8 cellular contexts compared by ENCODE assay signal in genomic region chr10:101587725-101588614, GRCh38. TPM values are rescaled to one million over a fixed set of nuclear protein-coding genes. Genes with fewer than 3 reads are reported as not detected.
DNase-seq lines count a peak whose midpoint lies in the region; ATAC-seq and TF ChIP-seq lines count a peak whose summit lies in the region.

Gene DPCD, plus strand, starts transcription at chr10:101588321. Its CDS starts 16 bp downstream, at chr10:101588337.
Gene POLL, minus strand, starts transcription at chr10:101588257. Its CDS starts 897 bp downstream, at chr10:101587360.

- CTCF ChIA-PET in mammary epithelial cell (lab: Charles Lee; ENCODE audit: low non-redundant PET), result interaction anchor here (0.6 kb wide), 1 partner anchor 545 kb away, joined by 6 read pairs; no protein-coding TSS in a partner anchor

- H4K20me1 ChIP-seq in mammary epithelial cell (ENCODE audit: insufficient read depth, low read length), result no peaks in the 10 kb centered on the region

- peak; percentile 82 for DNase-seq in NCI-H2171 treated with DMSO at 0.1 percent for 48 hours (lab: John Stamatoyannopoulos, UW)
- DNase-seq in mammary epithelial cell, result peak; percentile 88

- peak; percentile 97 for ATAC-seq in GM18867 (IDR thresholded peaks at IDR 0.05; ENCODE audit: unreplicated experiment)
- peak; percentile 93 for ATAC-seq in HG03097 (IDR thresholded peaks at IDR 0.05; ENCODE audit: low FRiP score, unreplicated experiment)

- TF ChIP-seq CTCF in WI38 (IDR thresholded peaks at IDR 0.05; ENCODE audit: low read depth, low read length) (no peak), mammary epithelial cell (conservative IDR thresholded peaks at IDR 0.05 in 1 of 2, IDR thresholded peaks at IDR 0.05 in 1 of 2; ENCODE audit: extremely low read depth in 1 of 2, insufficient read depth in 1 of 2, low read depth in 1 of 2, low read length in 2 of 2) (no peak)

- H3K27ac ChIP-seq in ACC112 (ENCODE audit: low read depth, low read length) (no peak within 1 kb of the TSS), mammary epithelial cell (ENCODE audit: insufficient read depth, low read depth, low read length) (peak within 1 kb of the TSS; percentile 43), skeletal muscle tissue (ENCODE audit: low read depth, low read length) (peak within 1 kb of the TSS; percentile 77)

- BruUV-seq in mammary epithelial cell (replicated peaks; lab: Mats Ljungman, UMichigan), result TSS peak; percentile 49

- intact Hi-C loops in mammary epithelial cell (cut with micrococcal nuclease), result loop anchor here (1.0 kb wide), 1 partner anchor 193 kb away; no protein-coding TSS in a partner anchor

- H3K9ac ChIP-seq in mammary epithelial cell (ENCODE audit: insufficient read depth, low read length), result peak within 1 kb of the TSS; percentile 57
- H3K9ac ChIP-seq in skeletal muscle tissue (ENCODE audit: low read depth in 1 of 3, low read length in 3 of 3), result peak within 1 kb of the TSS; percentile 88 to 96 (median 94)

- peak within 1 kb of the TSS; percentile 98 for H2AFZ ChIP-seq in ACC112 (ENCODE audit: low read length, unreplicated experiment)
- peak within 1 kb of the TSS; percentile 92 for H2AFZ ChIP-seq in mammary epithelial cell (ENCODE audit: low read depth, low read length)

- H3K4me3 ChIP-seq in ACC112 (ENCODE audit: low read depth, low read length) (peak within 1 kb of the TSS; percentile 100), WI38 (ENCODE audit: low read depth, low read length) (peak within 1 kb of the TSS; percentile 93), mammary epithelial cell (replicated peaks in 1 of 3; ENCODE audit: insufficient read depth in 1 of 3, low read depth in 2 of 3, low read length in 3 of 3) (peak within 1 kb of the TSS; percentile 72 to 80 (median 77)), iPS-18c (ENCODE audit: insufficient read depth, low read depth, low read length) (peak within 1 kb of the TSS; percentile 97), skeletal muscle tissue (ENCODE audit: low read length in 3 of 3) (peak within 1 kb of the TSS; percentile 98 to 100 (median 99))

- 2% methylated on average over 29 of the region's 48 CpGs for WGBS in mammary epithelial cell (ENCODE audit: low coverage, missing lambda C conversion rate)

- no peaks in the 10 kb centered on the region for H3K9me3 ChIP-seq in mammary epithelial cell (replicated peaks; ENCODE audit: insufficient read depth, low read length)
- no peaks in the 10 kb centered on the region for H3K9me3 ChIP-seq in iPS-18c (ENCODE audit: control insufficient read depth, insufficient read depth, low read length)
- no peaks in the 10 kb centered on the region for H3K9me3 ChIP-seq in skeletal muscle tissue (ENCODE audit: control insufficient read depth in 3 of 3, low read length in 3 of 3)

- H3K27me3 ChIP-seq in ACC112 (ENCODE audit: insufficient read depth, low read length) (no peaks in the 10 kb centered on the region), mammary epithelial cell (ENCODE audit: insufficient read depth, low read length) (no peaks in the 10 kb centered on the region), skeletal muscle tissue (ENCODE audit: control insufficient read depth in 3 of 3, insufficient read depth in 3 of 3, low read length in 3 of 3) (no peaks in the 10 kb centered on the region)

- dilution Hi-C loops in mammary epithelial cell (cut with HindIII; ENCODE audit: low sequenced_read_pairs), result no loop called here

- H3K79me2 ChIP-seq in ACC112 (ENCODE audit: control insufficient read depth, insufficient read depth, low read length, unreplicated experiment) (peaks cover 14% of the 10 kb centered on the region), mammary epithelial cell (ENCODE audit: insufficient read depth, low read length) (peaks cover 19% of the 10 kb centered on the region)

- peaks cover 7% of the 10 kb centered on the region for H3K4me1 ChIP-seq in ACC112 (ENCODE audit: control insufficient read depth, insufficient read depth, low read length, unreplicated experiment)
- H3K4me1 ChIP-seq in mammary epithelial cell (ENCODE audit: insufficient read depth, low read length), result no peaks in the 10 kb centered on the region
- H3K4me1 ChIP-seq in skeletal muscle tissue (ENCODE audit: control insufficient read depth in 3 of 3, insufficient read depth in 3 of 3, low read length in 3 of 3), result peaks cover 17 to 22% (median 18%) of the 10 kb centered on the region in 3 donors

- H3K36me3 ChIP-seq in ACC112 (ENCODE audit: insufficient read depth, low read length) (peaks cover 3% of the 10 kb centered on the region; the same call in 1 of the 2 replicates), mammary epithelial cell (ENCODE audit: insufficient read depth, low read length) (peaks cover 3% of the 10 kb centered on the region), skeletal muscle tissue (ENCODE audit: control insufficient read depth in 3 of 3, insufficient read depth in 3 of 3, low read length in 3 of 3) (peaks cover 21% of the 10 kb centered on the region in 3 donors)

- H3K4me2 ChIP-seq in mammary epithelial cell (ENCODE audit: insufficient read depth, low read depth, low read length), result peak within 1 kb of the TSS; percentile 78

- in situ Hi-C loops in mammary epithelial cell (cut with MboI; ENCODE audit: low sequenced_read_pairs in 2 of 2), result no loop called here

RNA-seq across cellular contexts. Expression of gene DPCD, which starts in this region (rescaled TPM):
- total RNA-seq in mammary epithelial cell, result 10 to 100 TPM; 25.8 to 32.2 TPM
- polyA plus RNA-seq in mammary epithelial cell, result 57.6 TPM
- polyA minus RNA-seq in mammary epithelial cell, result 47.5 TPM
- 20.4 TPM for total RNA-seq in skeletal muscle tissue

RNA-seq across cellular contexts. Expression of gene POLL, which starts in this region (rescaled TPM):
- total RNA-seq in mammary epithelial cell, result 10 to 100 TPM; 14.7 to 30.3 TPM
- 17.7 TPM for polyA plus RNA-seq in mammary epithelial cell
- polyA minus RNA-seq in mammary epithelial cell, result 40.8 TPM
- 13.6 TPM for total RNA-seq in skeletal muscle tissue
